ENCODE assay signal across 23 cellular contexts in the genomic region with DNA sequence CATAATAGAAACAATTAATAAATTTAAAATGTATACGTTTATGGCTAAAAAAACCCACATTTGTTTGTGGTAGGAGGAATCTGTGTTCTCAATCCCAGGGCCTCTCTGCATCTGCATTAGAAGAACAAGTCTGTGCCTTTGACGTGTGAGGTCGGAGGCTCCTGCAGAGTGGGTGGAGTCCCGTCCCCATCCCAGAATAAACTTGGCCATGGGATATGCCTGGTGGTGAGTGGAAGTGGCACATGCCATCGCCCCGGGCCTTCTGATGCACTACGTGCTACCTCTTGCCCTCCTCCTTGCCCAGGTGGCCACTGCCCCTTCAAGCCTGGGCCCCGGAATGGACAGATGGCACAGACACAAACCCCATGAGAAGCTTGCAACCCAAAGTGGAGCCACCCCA.
"Had no signal": no experiment of that assay in that cellular context is flagged by ENCODE, and none has a peak within 500 bp of the region (broad histone marks: within the 10 kb centered on the region; RNA-seq: fewer than 3 reads in every experiment).

No MANE protein-coding gene starts in this region.

- H3K4me1 ChIP-seq: gastroesophageal sphincter, uterus had no signal

- H3K4me3 ChIP-seq: gastroesophageal sphincter, hepatocyte, right lobe of liver, thoracic aorta, uterus had no signal

- H3K27ac ChIP-seq: brain microvascular endothelial cell, gastroesophageal sphincter, hepatocyte, neutrophil, right lobe of liver, thoracic aorta, uterus had no signal

- H3K27me3 ChIP-seq: brain microvascular endothelial cell, hepatocyte, neutrophil, right lobe of liver, uterus had no signal

- DNase-seq: activated CD4-positive, alpha-beta memory T cell treated with anti-CD3 and anti-CD28 coated beads, Interleukin-2, amount 10 ng/mL, durations not matched to agents 7 days and 5 days; activated CD4-positive, alpha-beta T cell treated with anti-CD3 and anti-CD28 coated beads for 4 hours; activated CD8-positive, alpha-beta memory T cell treated with anti-CD3 and anti-CD28 coated beads, Interleukin-2, amount 50 U/mL, for 48 hours; activated gamma-delta T cell; activated naive CD4-positive, alpha-beta T cell treated with anti-CD3 and anti-CD28 coated beads, Interleukin-2, amount 10 ng/mL, durations not matched to agents 7 days and 5 days; activated naive CD8-positive, alpha-beta T cell treated with anti-CD3 and anti-CD28 coated beads, Interleukin-2, amount 10 ng/mL, durations not matched to agents 7 days and 5 days; activated T-cell treated with anti-CD3 and anti-CD28 coated beads, Interleukin-2, amount 50 U/mL, for 24 hours; brain microvascular endothelial cell; cortex of kidney; effector memory CD8-positive, alpha-beta T cell; islet precursor cell; left cardiac atrium; left ventricle myocardium superior; nephron progenitor cell; right lobe of liver; stimulated activated CD4-positive, alpha-beta T cell treated with anti-CD3 and anti-CD28 coated beads, Interleukin-2, amount 100 ng/mL, for 48 hours; stimulated activated naive CD8-positive, alpha-beta T cell treated with anti-CD3 and anti-CD28 coated beads, Interleukin-15, Interleukin-2, amounts not matched to agents 100 U/mL and 50 U/mL, for 24 hours; T-cell; uterus had no signal

- H3K36me3 ChIP-seq: brain microvascular endothelial cell, gastroesophageal sphincter, neutrophil, right lobe of liver, thoracic aorta, uterus had no signal

- H3K9me3 ChIP-seq: gastroesophageal sphincter, neutrophil, right lobe of liver, thoracic aorta, uterus had no signal
